ENCODE assay signal across 31 cellular contexts in the genomic region with DNA sequence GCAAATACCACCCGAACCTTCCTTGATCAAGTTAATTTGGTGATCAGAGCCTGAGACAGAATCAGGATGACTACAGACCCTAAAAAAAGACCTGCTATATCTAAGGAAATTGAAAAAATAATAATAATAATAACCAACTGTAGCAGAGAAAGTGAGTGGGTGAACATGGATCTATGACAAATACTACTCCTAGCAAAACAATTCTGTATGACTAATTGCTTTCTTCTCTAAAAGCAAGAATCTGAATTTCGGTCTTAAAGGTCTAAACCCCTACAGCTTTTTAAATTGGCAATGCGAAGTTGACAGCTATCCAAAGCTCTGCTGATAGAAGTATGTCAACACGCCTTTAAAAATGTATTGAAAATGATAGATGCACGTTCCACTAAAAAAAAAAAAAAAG.
"Had no signal": no experiment of that assay in that cellular context is flagged by ENCODE, and none has a peak within 500 bp of the region (broad histone marks: within the 10 kb centered on the region; RNA-seq: fewer than 3 reads in every experiment).

No MANE protein-coding gene starts in this region.

- H3K27me3 ChIP-seq: MG63, SJCRH30 had no signal

- ATAC-seq: activated CD8-positive, alpha-beta memory T cell treated with anti-CD3 and anti-CD28 coated beads, Interleukin-2, amount 10 ng/mL, durations not matched to agents 7 days and 5 days; activated naive CD8-positive, alpha-beta T cell treated with anti-CD3 and anti-CD28 coated beads, Interleukin-2, amount 50 U/mL, for 24 hours; Panc1 had no signal

- H3K9me3 ChIP-seq: MG63, SJCRH30 had no signal

- H3K27ac ChIP-seq: SJCRH30, SK-N-MC, WERI-Rb-1 had no signal

- H3K4me3 ChIP-seq: MG63, SJCRH30, SK-N-MC had no signal

- DNase-seq: activated CD4-positive, alpha-beta memory T cell treated with anti-CD3 and anti-CD28 coated beads, Interleukin-2, amount 10 ng/mL, durations not matched to agents 7 days and 5 days; activated CD4-positive, alpha-beta T cell treated with anti-CD3 and anti-CD28 coated beads for 1 hour; activated CD4-positive, alpha-beta T cell treated with anti-CD3 and anti-CD28 coated beads for 48 hours; activated CD4-positive, CD25-positive, alpha-beta regulatory T cell; activated CD8-positive, alpha-beta memory T cell treated with anti-CD3 and anti-CD28 coated beads for 24 hours; activated CD8-positive, alpha-beta memory T cell treated with anti-CD3 and anti-CD28 coated beads, Interleukin-2, amount 10 ng/mL, durations not matched to agents 7 days and 5 days; activated CD8-positive, alpha-beta memory T cell treated with anti-CD3 and anti-CD28 coated beads, Interleukin-2, amount 50 U/mL, for 48 hours; activated effector memory CD4-positive, alpha-beta T cell treated with Interleukin-2 at 50 U/mL for 16 hours; activated naive CD4-positive, alpha-beta T cell treated with anti-CD3 and anti-CD28 coated beads, Interleukin-2, amount 10 ng/mL, durations not matched to agents 7 days and 5 days; activated naive CD8-positive, alpha-beta T cell treated with anti-CD3 and anti-CD28 coated beads, Interleukin-2, amount 50 U/mL, for 24 hours; activated T-cell treated with anti-CD3 and anti-CD28 coated beads, Interleukin-2, amount 50 U/mL, for 48 hours; anterior cingulate cortex; central memory CD4-positive, alpha-beta T cell; Kasumi-1; MG63; NCI-H1048; NCI-H1105 treated with DMSO at 0.1 percent for 48 hours; NCI-H1436; NCI-H1694; NCI-H1930; NCI-H2081 treated with DMSO at 0.1 percent for 48 hours; NCI-H345; NCI-H526; NCI-H748 treated with DMSO at 0.1 percent for 48 hours; NK-92 treated with Interleukin-12 subunit alpha and Interleukin-12 subunit beta, amount 100 ng/mL, for 24 hours; SHP77; SJCRH30; T1000; WERI-Rb-1 had no signal

- H3K4me1 ChIP-seq: SJCRH30 had no signal
